In the genomic region with DNA sequence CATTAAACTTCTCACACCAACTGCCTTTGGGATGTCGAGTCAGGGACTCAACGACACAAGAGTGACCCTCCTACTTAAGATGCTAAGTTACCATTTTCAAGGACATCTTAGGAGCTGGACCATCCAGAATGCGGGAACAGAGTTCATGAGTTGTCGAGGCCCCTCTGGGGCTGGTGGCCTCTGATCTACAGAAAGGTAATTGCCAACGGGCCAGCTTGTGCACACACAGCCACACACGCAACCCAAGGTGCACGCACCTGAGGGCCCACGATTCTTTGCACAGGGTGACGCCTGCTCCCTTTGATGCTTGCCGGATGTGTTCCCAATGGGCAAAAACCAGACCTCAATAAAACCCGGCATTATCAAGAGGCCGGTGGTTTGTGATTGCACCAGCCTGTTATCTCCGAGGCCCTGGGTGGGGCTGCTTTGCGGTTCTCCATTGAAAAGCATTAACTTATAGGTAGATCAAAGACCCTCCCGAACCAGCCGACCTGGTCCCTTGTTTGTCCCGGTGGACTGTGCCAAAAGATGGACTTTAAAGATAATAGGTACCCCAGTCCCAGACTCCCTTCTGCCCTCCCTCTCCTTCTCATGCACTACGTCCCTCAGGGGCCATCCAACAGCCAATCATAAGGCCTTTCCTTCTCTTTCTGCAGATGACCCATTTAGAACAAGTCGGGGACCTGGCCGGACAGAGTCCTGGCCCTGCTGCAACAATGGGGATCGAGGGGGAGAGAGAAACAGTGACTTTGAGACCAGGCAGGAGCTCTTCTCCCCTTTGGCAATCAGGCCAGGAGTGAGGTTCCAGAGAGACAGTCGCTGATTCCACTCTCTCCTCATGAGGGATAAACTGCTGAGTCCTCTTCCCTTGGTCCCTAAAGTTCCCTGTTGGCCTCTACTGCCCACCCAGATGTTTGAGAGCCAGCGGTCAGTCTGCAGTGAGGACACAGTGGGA, we compare ENCODE assay signal across 1 cellular context.
TF ChIP-seq lines count a peak whose summit lies in the region.

No MANE protein-coding gene starts in this region.

TF ChIP-seq in HepG2, 621 proteins besides CTCF, POLR2A, EP300 and RAD21 (continued from another document and continues in another):
- TF ChIP-seq, protein P1, sequence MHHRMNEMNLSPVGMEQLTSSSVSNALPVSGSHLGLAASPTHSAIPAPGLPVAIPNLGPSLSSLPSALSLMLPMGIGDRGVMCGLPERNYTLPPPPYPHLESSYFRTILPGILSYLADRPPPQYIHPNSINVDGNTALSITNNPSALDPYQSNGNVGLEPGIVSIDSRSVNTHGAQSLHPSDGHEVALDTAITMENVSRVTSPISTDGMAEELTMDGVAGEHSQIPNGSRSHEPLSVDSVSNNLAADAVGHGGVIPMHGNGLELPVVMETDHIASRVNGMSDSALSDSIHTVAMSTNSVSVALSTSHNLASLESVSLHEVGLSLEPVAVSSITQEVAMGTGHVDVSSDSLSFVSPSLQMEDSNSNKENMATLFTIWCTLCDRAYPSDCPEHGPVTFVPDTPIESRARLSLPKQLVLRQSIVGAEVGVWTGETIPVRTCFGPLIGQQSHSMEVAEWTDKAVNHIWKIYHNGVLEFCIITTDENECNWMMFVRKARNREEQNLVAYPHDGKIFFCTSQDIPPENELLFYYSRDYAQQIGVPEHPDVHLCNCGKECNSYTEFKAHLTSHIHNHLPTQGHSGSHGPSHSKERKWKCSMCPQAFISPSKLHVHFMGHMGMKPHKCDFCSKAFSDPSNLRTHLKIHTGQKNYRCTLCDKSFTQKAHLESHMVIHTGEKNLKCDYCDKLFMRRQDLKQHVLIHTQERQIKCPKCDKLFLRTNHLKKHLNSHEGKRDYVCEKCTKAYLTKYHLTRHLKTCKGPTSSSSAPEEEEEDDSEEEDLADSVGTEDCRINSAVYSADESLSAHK (CRISPR knock-in tag; IDR thresholded peaks at IDR 0.05; ENCODE audit: borderline replicate concordance): peak; percentile 81; the same call in 1 of the 2 replicates
- TF ChIP-seq IRF2 (CRISPR knock-in tag; IDR thresholded peaks at IDR 0.05): peak; percentile 93
- 0 out of 2 replicates have a peak, but pooled peaks have one; percentile 76 for TF ChIP-seq ZZZ3 (CRISPR knock-in tag; IDR thresholded peaks at IDR 0.05; ENCODE audit: borderline replicate concordance)
- peak; percentile 84; the same call in 1 of the 2 replicates for TF ChIP-seq ZNF335 (CRISPR knock-in tag; IDR thresholded peaks at IDR 0.05)
- peak; percentile 84 for TF ChIP-seq ZNF414 (CRISPR knock-in tag; IDR thresholded peaks at IDR 0.05)
- no peak; the same call in none of the 2 replicates for TF ChIP-seq ZNF264 (CRISPR knock-in tag; IDR thresholded peaks at IDR 0.05)
- peak in 1 of 2 experiments; percentile 80; a peak in 3 of 4 replicates for TF ChIP-seq REST (IDR thresholded peaks at IDR 0.05; ENCODE audit: borderline replicate concordance in 1 of 2, low read depth in 1 of 2, low read length in 2 of 2)
- 0 out of 2 replicates have a peak, but pooled peaks have one; percentile 59 for TF ChIP-seq ZNF724P (CRISPR knock-in tag; IDR thresholded peaks at IDR 0.05; ENCODE audit: borderline replicate concordance)
- TF ChIP-seq, protein P2, sequence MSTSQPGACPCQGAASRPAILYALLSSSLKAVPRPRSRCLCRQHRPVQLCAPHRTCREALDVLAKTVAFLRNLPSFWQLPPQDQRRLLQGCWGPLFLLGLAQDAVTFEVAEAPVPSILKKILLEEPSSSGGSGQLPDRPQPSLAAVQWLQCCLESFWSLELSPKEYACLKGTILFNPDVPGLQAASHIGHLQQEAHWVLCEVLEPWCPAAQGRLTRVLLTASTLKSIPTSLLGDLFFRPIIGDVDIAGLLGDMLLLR (CRISPR knock-in tag; IDR thresholded peaks at IDR 0.05): peak; percentile 44; the same call in 1 of the 2 replicates
- TF ChIP-seq ZBTB14 (CRISPR knock-in tag; IDR thresholded peaks at IDR 0.05): no peak
- TF ChIP-seq RFXAP (CRISPR knock-in tag; IDR thresholded peaks at IDR 0.05; ENCODE audit: borderline replicate concordance): peak; percentile 82; the same call in 1 of the 2 replicates
- TF ChIP-seq SMAD1 (CRISPR knock-in tag; IDR thresholded peaks at IDR 0.05; ENCODE audit: borderline replicate concordance, low read depth): peak; percentile 60; the same call in 1 of the 2 replicates
- no peak for TF ChIP-seq MATR3 (CRISPR knock-in tag; IDR thresholded peaks at IDR 0.05)
- peak; percentile 93 for TF ChIP-seq ZSCAN21 (CRISPR knock-in tag; IDR thresholded peaks at IDR 0.05; ENCODE audit: borderline replicate concordance)
- TF ChIP-seq ZNF615 (CRISPR knock-in tag; IDR thresholded peaks at IDR 0.05; ENCODE audit: borderline replicate concordance): no peak
- peak; percentile 90; the same call in 1 of the 2 replicates for TF ChIP-seq ZNF572 (CRISPR knock-in tag; IDR thresholded peaks at IDR 0.05)
- no peak for TF ChIP-seq ZSCAN25 (CRISPR knock-in tag; IDR thresholded peaks at IDR 0.05)
- TF ChIP-seq ARID2 (CRISPR knock-in tag; IDR thresholded peaks at IDR 0.05; ENCODE audit: borderline replicate concordance): peak; percentile 56; the same call in 1 of the 2 replicates
- no peak for TF ChIP-seq HNRNPH1 (optimal IDR thresholded peaks at IDR 0.05; ENCODE audit: low read depth, low read length)
- TF ChIP-seq MXD3 (CRISPR knock-in tag; IDR thresholded peaks at IDR 0.05): peak; percentile 67; the same call in 1 of the 2 replicates
- TF ChIP-seq ATF1 (CRISPR knock-in tag; IDR thresholded peaks at IDR 0.05): peak; percentile 89
- peak; percentile 98 for TF ChIP-seq ZNF746 (CRISPR knock-in tag; IDR thresholded peaks at IDR 0.05)
- peak; percentile 97 for TF ChIP-seq MYC (CRISPR knock-in tag; IDR thresholded peaks at IDR 0.05; ENCODE audit: borderline replicate concordance)
- no peak for TF ChIP-seq RARG (CRISPR knock-in tag; IDR thresholded peaks at IDR 0.05; ENCODE audit: low read depth)
- TF ChIP-seq ZNF720 (CRISPR knock-in tag; IDR thresholded peaks at IDR 0.05): peak; percentile 41; the same call in 1 of the 2 replicates
- no peak; the same call in 1 of the 2 replicates for TF ChIP-seq KDM5A (IDR thresholded peaks at IDR 0.05; ENCODE audit: borderline replicate concordance, low read length)
- no peak for TF ChIP-seq ZNF839 (CRISPR knock-in tag; IDR thresholded peaks at IDR 0.05; ENCODE audit: borderline replicate concordance)
- no peak for TF ChIP-seq BRCA1 (CRISPR knock-in tag; IDR thresholded peaks at IDR 0.05)
- TF ChIP-seq CREB3 (CRISPR knock-in tag; IDR thresholded peaks at IDR 0.05): no peak
- TF ChIP-seq SIN3A (IDR thresholded peaks at IDR 0.05; ENCODE audit: borderline replicate concordance, low read depth, low read length): 0 out of 2 replicates have a peak, but pooled peaks have one; percentile 75
- 0 out of 2 replicates have a peak, but pooled peaks have one; percentile 55 for TF ChIP-seq TMF1 (CRISPR knock-in tag; IDR thresholded peaks at IDR 0.05; ENCODE audit: low read depth)
- TF ChIP-seq, protein P3, sequence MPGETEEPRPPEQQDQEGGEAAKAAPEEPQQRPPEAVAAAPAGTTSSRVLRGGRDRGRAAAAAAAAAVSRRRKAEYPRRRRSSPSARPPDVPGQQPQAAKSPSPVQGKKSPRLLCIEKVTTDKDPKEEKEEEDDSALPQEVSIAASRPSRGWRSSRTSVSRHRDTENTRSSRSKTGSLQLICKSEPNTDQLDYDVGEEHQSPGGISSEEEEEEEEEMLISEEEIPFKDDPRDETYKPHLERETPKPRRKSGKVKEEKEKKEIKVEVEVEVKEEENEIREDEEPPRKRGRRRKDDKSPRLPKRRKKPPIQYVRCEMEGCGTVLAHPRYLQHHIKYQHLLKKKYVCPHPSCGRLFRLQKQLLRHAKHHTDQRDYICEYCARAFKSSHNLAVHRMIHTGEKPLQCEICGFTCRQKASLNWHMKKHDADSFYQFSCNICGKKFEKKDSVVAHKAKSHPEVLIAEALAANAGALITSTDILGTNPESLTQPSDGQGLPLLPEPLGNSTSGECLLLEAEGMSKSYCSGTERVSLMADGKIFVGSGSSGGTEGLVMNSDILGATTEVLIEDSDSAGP (CRISPR knock-in tag; IDR thresholded peaks at IDR 0.05; ENCODE audit: borderline replicate concordance): peak; percentile 82
- peak; percentile 60; the same call in 1 of the 2 replicates for TF ChIP-seq MTF1 (CRISPR knock-in tag; IDR thresholded peaks at IDR 0.05)
- TF ChIP-seq ZNF207 (IDR thresholded peaks at IDR 0.05; ENCODE audit: borderline replicate concordance): no peak
- TF ChIP-seq ZNF788 (CRISPR knock-in tag; IDR thresholded peaks at IDR 0.05; ENCODE audit: borderline replicate concordance): peak; percentile 97
- TF ChIP-seq CEBPG (CRISPR knock-in tag; IDR thresholded peaks at IDR 0.05): peak; percentile 94
- TF ChIP-seq ETV5 (CRISPR knock-in tag; IDR thresholded peaks at IDR 0.05; ENCODE audit: borderline replicate concordance): peak; percentile 100
- peak; percentile 97 for TF ChIP-seq HDAC1 (CRISPR knock-in tag; IDR thresholded peaks at IDR 0.05)
- peak; percentile 99 for TF ChIP-seq CREM (IDR thresholded peaks at IDR 0.05)
- no peak for TF ChIP-seq CREM (CRISPR knock-in tag; IDR thresholded peaks at IDR 0.05)
- no peak for TF ChIP-seq ZSCAN12 (CRISPR knock-in tag; IDR thresholded peaks at IDR 0.05)
- no peak; the same call in 1 of the 2 replicates for TF ChIP-seq ZNF570 (CRISPR knock-in tag; IDR thresholded peaks at IDR 0.05; ENCODE audit: borderline replicate concordance)
- TF ChIP-seq ZNF18 (CRISPR knock-in tag; IDR thresholded peaks at IDR 0.05; ENCODE audit: insufficient replicate concordance): no peak
- no peak; the same call in 1 of the 2 replicates for TF ChIP-seq RNF2 (conservative IDR thresholded peaks at IDR 0.05; ENCODE audit: low read depth)
- peak; percentile 90; the same call in 1 of the 2 replicates for TF ChIP-seq ZFP36L2 (CRISPR knock-in tag; IDR thresholded peaks at IDR 0.05)
- peak; percentile 91; the same call in 1 of the 2 replicates for TF ChIP-seq ZNF292 (CRISPR knock-in tag; IDR thresholded peaks at IDR 0.05; ENCODE audit: borderline replicate concordance, low read depth)
- no peak; the same call in none of the 2 replicates for TF ChIP-seq HIVEP1 (CRISPR knock-in tag; IDR thresholded peaks at IDR 0.05)
- no peak for TF ChIP-seq TSC22D2 (CRISPR knock-in tag; IDR thresholded peaks at IDR 0.05; ENCODE audit: borderline replicate concordance)
- peak; percentile 71; the same call in 1 of the 2 replicates for TF ChIP-seq ZFP36L1 (CRISPR knock-in tag; IDR thresholded peaks at IDR 0.05)
- TF ChIP-seq SP4 (CRISPR knock-in tag; IDR thresholded peaks at IDR 0.05): peak; percentile 43
- no peak; the same call in 1 of the 2 replicates for TF ChIP-seq ATRX (CRISPR knock-in tag; IDR thresholded peaks at IDR 0.05; ENCODE audit: borderline replicate concordance)
